In genomic region chr10:77857272-77857671, GRCh38 we compare ENCODE assay signal across 16 cellular contexts.
DNase-seq lines count a peak whose midpoint lies in the region; ATAC-seq and TF ChIP-seq lines count a peak whose summit lies in the region.
"Had no signal": no experiment of that assay in that cellular context is flagged by ENCODE, and none has a peak within 500 bp of the region (broad histone marks: within the 10 kb centered on the region; RNA-seq: fewer than 3 reads in every experiment).

No MANE protein-coding gene starts in this region.

- H3K18ac ChIP-seq in mesendoderm (ENCODE audit: low read length) = no peak overlapping the region

- H2BK15ac ChIP-seq in mesendoderm (replicated peaks; ENCODE audit: low read depth) = no peak overlapping the region

- H3K23ac ChIP-seq in mesendoderm (ENCODE audit: low read length) = peak overlapping the region; percentile 50

- DNase-seq in HPDE6-E6E7 (ENCODE audit: extremely low spot score) (peak; percentile 22), T47D (ENCODE audit: low read depth in 1 of 2, low spot score in 1 of 2) (peak; percentile 69 to 97), mesendoderm (no peak), COR-L47 (lab: John Stamatoyannopoulos, UW) (no peak), GOT3 (lab: John Stamatoyannopoulos, UW) (no peak)
- DNase-seq: activated naive CD8-positive, alpha-beta T cell treated with anti-CD3 and anti-CD28 coated beads, Interleukin-2, amount 50 U/mL, for 24 hours; activated T-cell treated with anti-CD3 and anti-CD28 coated beads, Interleukin-2, amount 50 U/mL, for 24 hours; central memory CD4-positive, alpha-beta T cell; foreskin melanocyte; NCI-H1436; NCI-H2227 treated with DMSO at 0.1 percent for 48 hours had no signal

- no peak overlapping the region for H2BK5ac ChIP-seq in mesendoderm (ENCODE audit: low read length)

- no peak overlapping the region for H3K4me3 ChIP-seq in mesendoderm (ENCODE audit: low read length)
- H3K4me3 ChIP-seq: skin epidermis had no signal

- H2BK120ac ChIP-seq in mesendoderm (ENCODE audit: low read depth, low read length) = no peak overlapping the region

- H4K5ac ChIP-seq in mesendoderm (ENCODE audit: low read length) = no peak overlapping the region

- H3K9ac ChIP-seq in mesendoderm (ENCODE audit: low read length) = no peak overlapping the region
- H3K9ac ChIP-seq: KMS-11 had no signal

- no peak overlapping the region for H3K4me2 ChIP-seq in mesendoderm (ENCODE audit: low read length)
- H3K4me2 ChIP-seq: KMS-11 had no signal

- no peaks in the 10 kb centered on the region for H3K27me3 ChIP-seq in mesendoderm (ENCODE audit: insufficient read depth, low read length, poor library complexity)

- ATAC-seq in GM18520 (IDR thresholded peaks at IDR 0.05; ENCODE audit: unreplicated experiment) (no peak), GM18870 (IDR thresholded peaks at IDR 0.05; ENCODE audit: unreplicated experiment) (no peak)
- ATAC-seq: activated naive CD8-positive, alpha-beta T cell treated with anti-CD3 and anti-CD28 coated beads, Interleukin-2, amount 50 U/mL, for 24 hours had no signal

- no peak for TF ChIP-seq CTCF in 22Rv1 (IDR thresholded peaks at IDR 0.05)

- peaks cover 32% of the 10 kb centered on the region for H3K79me1 ChIP-seq in mesendoderm (ENCODE audit: low read length)

- no peak overlapping the region for H4K8ac ChIP-seq in mesendoderm (ENCODE audit: low read depth, low read length)

- WGBS in mesendoderm (ENCODE audit: extremely low coverage, insufficient coverage, low lambda C conversion rate) = no CpG with 5 or more reads among the region's 11 CpGs

- peaks cover 4% of the 10 kb centered on the region for H3K36me3 ChIP-seq in mesendoderm (ENCODE audit: control insufficient read depth, insufficient read depth, low read length)

- H3K27ac ChIP-seq in 22Rv1 (peak overlapping the region; percentile 25; the same call in 1 of the 2 replicates), mesendoderm (ENCODE audit: low read depth, low read length) (no peak overlapping the region)
- H3K27ac ChIP-seq: KMS-11 had no signal

- no peak overlapping the region for H3K4ac ChIP-seq in mesendoderm (ENCODE audit: low read depth, low read length)

- H3K4me1 ChIP-seq in mesendoderm (ENCODE audit: control insufficient read depth, low read depth, low read length) = peaks cover 7% of the 10 kb centered on the region

- H3K79me2 ChIP-seq in mesendoderm (ENCODE audit: control insufficient read depth, insufficient read depth, low read length) = peaks cover 33% of the 10 kb centered on the region

- in situ Hi-C loops in T47D (cut with HindIII; ENCODE audit: low pct_unique_long_range_greater_than_20kb, low sequenced_read_pairs) = no loop called here

- H3K56ac ChIP-seq in mesendoderm (ENCODE audit: low read length) = peak overlapping the region; percentile 30

- H2AK5ac ChIP-seq in mesendoderm (ENCODE audit: low read length) = no peak overlapping the region

Comparison
In these comparisons a context has a peak if more than half of its experiments do, and no peak if none do; other contexts are left out.
1. DNase-seq: peak in HPDE6-E6E7 (single experiment) and T47D (2 of 2); none in mesendoderm (single experiment), COR-L47 (single experiment) and GOT3 (single experiment).